Comparison of ENCODE assay signal across 26 cellular contexts in the genomic region with DNA sequence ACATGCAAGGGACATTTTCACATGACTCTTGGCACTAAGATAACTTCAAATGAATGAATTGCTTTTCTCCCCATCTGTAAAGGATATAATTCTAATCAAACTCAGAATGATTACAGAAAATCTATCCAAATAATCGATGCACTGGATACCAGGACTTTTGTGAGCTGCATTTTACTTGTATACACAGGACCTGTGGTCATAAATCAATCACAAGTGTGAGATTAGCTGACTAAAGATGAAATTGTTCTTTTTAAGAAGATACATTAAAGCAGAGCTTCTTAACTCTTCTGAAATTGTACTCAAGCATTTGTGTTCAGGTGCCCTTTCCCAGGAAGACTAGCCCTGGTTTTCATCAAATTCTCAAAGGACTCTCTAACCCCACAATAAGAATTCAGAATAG.
"Had no signal": no experiment of that assay in that cellular context is flagged by ENCODE, and none has a peak within 500 bp of the region (broad histone marks: within the 10 kb centered on the region; RNA-seq: fewer than 3 reads in every experiment).

No MANE protein-coding gene starts in this region.

- H3K4me3 ChIP-seq: dorsolateral prefrontal cortex, heart left ventricle, hepatocyte, lung, pancreas, right atrium auricular region, smooth muscle cell, testis, tibial nerve, upper lobe of left lung had no signal

- H3K4me1 ChIP-seq: pancreas, right atrium auricular region, upper lobe of left lung had no signal

- H3K9me3 Mint-ChIP-seq: memory B cell; natural killer cell; stimulated activated memory B cell treated with anti-CD40 and anti-IgM and Interleukin-4, amounts not matched to agents 10 μg/mL and 1 μg/mL and 100 μg/mL, for 72 hours had no signal

- H3K27ac Mint-ChIP-seq: memory B cell; stimulated activated memory B cell treated with anti-CD40 and anti-IgM and Interleukin-4, amounts not matched to agents 10 μg/mL and 1 μg/mL and 100 μg/mL, for 72 hours had no signal

- H3K27me3 ChIP-seq: dorsolateral prefrontal cortex, heart left ventricle, hepatocyte, neutrophil, pancreas, right atrium auricular region, testis, tibial nerve, upper lobe of left lung had no signal

- DNase-seq: dorsolateral prefrontal cortex; effector CD4-positive, alpha-beta T cell; heart left ventricle; kidney; natural killer cell; pancreas; stimulated activated CD4-positive, alpha-beta T cell treated with anti-CD3 and anti-CD28 coated beads, Interleukin-12 subunit alpha, Interleukin-12 subunit beta, amount 100 ng/mL, for 4 hours; stimulated activated CD4-positive, alpha-beta T cell treated with anti-CD3 and anti-CD28 coated beads, Interleukin-1b, Interleukin-23, amount 100 ng/mL, for 48 hours; stimulated activated CD4-positive, alpha-beta T cell treated with anti-CD3 and anti-CD28 coated beads, Interleukin-4, amount 100 ng/mL, for 1 hour; stimulated activated naive CD8-positive, alpha-beta T cell treated with anti-CD3 and anti-CD28 coated beads, Interleukin-15, Interleukin-2, amounts not matched to agents 100 U/mL and 50 U/mL, for 24 hours; substantia nigra; testis; upper lobe of left lung had no signal

- H3K9me3 ChIP-seq: heart left ventricle, neutrophil, pancreas, right atrium auricular region, testis, tibial nerve, upper lobe of left lung had no signal

- H3K27ac ChIP-seq: dorsolateral prefrontal cortex, heart left ventricle, hepatocyte, neutrophil, pancreas, right atrium auricular region, testis, tibial nerve, upper lobe of left lung had no signal

- ATAC-seq: heart left ventricle; left lobe of liver; natural killer cell; pancreas; sciatic nerve; stimulated activated memory B cell treated with anti-CD40 and anti-IgM and Interleukin-4, amounts not matched to agents 10 μg/mL and 1 μg/mL and 100 μg/mL, for 72 hours; stimulated activated naive CD8-positive, alpha-beta T cell treated with anti-CD3 and anti-CD28 coated beads, Interleukin-15, Interleukin-2, amounts not matched to agents 100 U/mL and 50 U/mL, for 24 hours had no signal

- H3K4me2 ChIP-seq: hepatocyte, smooth muscle cell had no signal

- FAIRE-seq: colon, frontal cortex, kidney, pancreas, urothelium cell line had no signal

- H3K27me3 Mint-ChIP-seq: memory B cell; stimulated activated memory B cell treated with anti-CD40 and anti-IgM and Interleukin-4, amounts not matched to agents 10 μg/mL and 1 μg/mL and 100 μg/mL, for 72 hours had no signal

- H3K4me3 Mint-ChIP-seq: memory B cell; natural killer cell; stimulated activated memory B cell treated with anti-CD40 and anti-IgM and Interleukin-4, amounts not matched to agents 10 μg/mL and 1 μg/mL and 100 μg/mL, for 72 hours had no signal
